In the genomic region with DNA sequence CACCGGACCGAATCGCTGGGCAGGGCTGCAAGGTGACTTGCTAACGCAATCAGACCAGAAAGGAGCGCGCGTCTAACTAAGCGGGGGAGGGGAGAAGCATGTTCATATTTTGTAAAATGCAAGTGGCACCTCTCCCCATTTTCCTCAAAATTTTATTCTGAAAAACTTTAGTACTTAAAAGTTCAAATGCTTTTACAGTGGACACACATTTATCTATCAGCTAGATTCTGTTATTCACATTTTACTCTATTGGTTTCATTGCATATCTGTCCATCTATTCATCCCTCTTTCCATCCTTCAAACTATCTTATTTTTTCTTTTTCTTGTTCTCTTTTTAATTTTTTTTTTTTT, we compare ENCODE assay signal across 7 cellular contexts. TPM values are rescaled to one million over a fixed set of nuclear protein-coding genes. Genes with fewer than 3 reads are reported as not detected.
DNase-seq lines count a peak whose midpoint lies in the region; ATAC-seq and TF ChIP-seq lines count a peak whose summit lies in the region.

No MANE protein-coding gene starts in this region.

- DNase-seq in GM23248 (no peak), RWPE1 (ENCODE audit: low spot score) (no peak), esophagus squamous epithelium (lab: John Stamatoyannopoulos, UW) (no peak), dermis blood vessel endothelial cell (no peak), globus pallidus (ENCODE audit: low spot score) (no peak)

- H3K79me2 ChIP-seq in GM23248 (ENCODE audit: insufficient read depth): no peaks in the 10 kb centered on the region

- no peak for ATAC-seq in GM18520 (IDR thresholded peaks at IDR 0.05; ENCODE audit: unreplicated experiment)

- H3K27ac ChIP-seq in GM23248 (no peak overlapping the region), RWPE1 (no peak overlapping the region), esophagus squamous epithelium (no peak overlapping the region)

- POLR2A ChIA-PET in RWPE1 (lab: Yijun Ruan, JAX; ENCODE audit: low non-redundant PET): no interaction called here

- TF ChIP-seq POLR2A in esophagus squamous epithelium (IDR thresholded peaks at IDR 0.05): no peak

- H3K9me3 ChIP-seq in GM23248 (ENCODE audit: low read depth) (no peaks in the 10 kb centered on the region), esophagus squamous epithelium (no peaks in the 10 kb centered on the region), skeletal muscle satellite cell (replicated peaks; ENCODE audit: low read length) (no peaks in the 10 kb centered on the region)

- H3K36me3 ChIP-seq in GM23248 (ENCODE audit: low read depth) (no peaks in the 10 kb centered on the region), esophagus squamous epithelium (no peaks in the 10 kb centered on the region), skeletal muscle satellite cell (ENCODE audit: insufficient read depth, low read length) (no peaks in the 10 kb centered on the region)

- 1 to 5% methylated on average over 8 of the region's 8 CpGs for WGBS in GM23248 (ENCODE audit: low coverage in 1 of 2, low lambda C conversion rate in 2 of 2, missing lambda C conversion rate in 2 of 2), 2 experiments
- WGBS in esophagus squamous epithelium, 2 donors: 0% methylated on average over 5 to 8 of the region's 8 CpGs

- H3K27me3 ChIP-seq in GM23248 (replicated peaks; ENCODE audit: insufficient read depth) (peaks cover 2% of the 10 kb centered on the region; the same call in 1 of the 2 replicates), esophagus squamous epithelium (peaks cover 0 to 22% (median 0%) of the 10 kb centered on the region in 4 donors), skeletal muscle satellite cell (ENCODE audit: control insufficient read depth, insufficient read depth, low read length) (peaks cover 15% of the 10 kb centered on the region)

- intact Hi-C loops in esophagus squamous epithelium (cut with DNase I): loop anchor here (5.0 kb wide), 1 partner anchor 108 kb away; no protein-coding TSS in a partner anchor

- peak overlapping the region; percentile 71 for H3K4me3 ChIP-seq in GM23248
- H3K4me3 ChIP-seq in esophagus squamous epithelium: peak overlapping the region in 3 of 4 donors; percentile 1 to 59 (median 29)
- H3K4me3 ChIP-seq in skeletal muscle satellite cell (ENCODE audit: low read length): peak overlapping the region; percentile 68

- peak overlapping the region; percentile 83 for H2AFZ ChIP-seq in GM23248

- H3K4me1 ChIP-seq in GM23248 (ENCODE audit: insufficient read depth) (no peaks in the 10 kb centered on the region), esophagus squamous epithelium (peaks cover 3 to 17% (median 5%) of the 10 kb centered on the region in 3 donors), skeletal muscle satellite cell (ENCODE audit: control insufficient read depth, insufficient read depth, low read length) (no peaks in the 10 kb centered on the region)

- H3K9ac ChIP-seq in GM23248 (peak overlapping the region; percentile 33; the same call in 1 of the 2 replicates), skeletal muscle satellite cell (ENCODE audit: low read depth, low read length) (no peak overlapping the region)

- in situ Hi-C loops in GM23248 (cut with MboI): no loop called here

- no peaks in the 10 kb centered on the region for H3F3A ChIP-seq in GM23248 (ENCODE audit: insufficient read depth)

- H4K20me1 ChIP-seq in GM23248 (ENCODE audit: insufficient read depth): no peaks in the 10 kb centered on the region

- TF ChIP-seq CTCF in RWPE1 (conservative IDR thresholded peaks at IDR 0.05; ENCODE audit: low read depth) (peak; percentile 77), esophagus squamous epithelium (IDR thresholded peaks at IDR 0.05) (no peak)

- H3K4me2 ChIP-seq in GM23248 (ENCODE audit: unreplicated experiment) (peak overlapping the region; percentile 94), skeletal muscle satellite cell (ENCODE audit: low read length) (peak overlapping the region; percentile 98)

- H3K9me2 ChIP-seq in GM23248 (ENCODE audit: insufficient read depth): no peaks in the 10 kb centered on the region

- CTCF ChIA-PET in RWPE1 (lab: Yijun Ruan, JAX): interaction anchor here (0.5 to 3.3 kb wide), 3 partner anchors 29 to 41 kb away, joined by 4 to 18 read pairs (median 4); no protein-coding TSS in a partner anchor

RNA-seq across cellular contexts. Expression of gene KLHL25, which starts 46.1 kb away (rescaled TPM):
- total RNA-seq in GM23248 (2014; rRNA removed; shearing (Covaris generic)): 2.5 and 7.1 TPM in 2 replicates
- 0.95 and 2.0 TPM in 2 replicates for polyA plus RNA-seq in GM23248 (2016; fragmentation: Nextera tagmentation; extraction: Ambion mirVana)
- 10 to 100 TPM in 1 of 4 donors, 1 to 10 TPM in 3; 3.1 to 11.6 (median 8.1) TPM for total RNA-seq in esophagus squamous epithelium
- 3.0 and 3.1 TPM in 2 replicates for total RNA-seq in skeletal muscle satellite cell (2012; rRNA removed)
- 5.4 and 7.9 TPM in 2 replicates for total RNA-seq in dermis blood vessel endothelial cell
